Comparison of ENCODE assay signal across 8 cellular contexts in the genomic region with DNA sequence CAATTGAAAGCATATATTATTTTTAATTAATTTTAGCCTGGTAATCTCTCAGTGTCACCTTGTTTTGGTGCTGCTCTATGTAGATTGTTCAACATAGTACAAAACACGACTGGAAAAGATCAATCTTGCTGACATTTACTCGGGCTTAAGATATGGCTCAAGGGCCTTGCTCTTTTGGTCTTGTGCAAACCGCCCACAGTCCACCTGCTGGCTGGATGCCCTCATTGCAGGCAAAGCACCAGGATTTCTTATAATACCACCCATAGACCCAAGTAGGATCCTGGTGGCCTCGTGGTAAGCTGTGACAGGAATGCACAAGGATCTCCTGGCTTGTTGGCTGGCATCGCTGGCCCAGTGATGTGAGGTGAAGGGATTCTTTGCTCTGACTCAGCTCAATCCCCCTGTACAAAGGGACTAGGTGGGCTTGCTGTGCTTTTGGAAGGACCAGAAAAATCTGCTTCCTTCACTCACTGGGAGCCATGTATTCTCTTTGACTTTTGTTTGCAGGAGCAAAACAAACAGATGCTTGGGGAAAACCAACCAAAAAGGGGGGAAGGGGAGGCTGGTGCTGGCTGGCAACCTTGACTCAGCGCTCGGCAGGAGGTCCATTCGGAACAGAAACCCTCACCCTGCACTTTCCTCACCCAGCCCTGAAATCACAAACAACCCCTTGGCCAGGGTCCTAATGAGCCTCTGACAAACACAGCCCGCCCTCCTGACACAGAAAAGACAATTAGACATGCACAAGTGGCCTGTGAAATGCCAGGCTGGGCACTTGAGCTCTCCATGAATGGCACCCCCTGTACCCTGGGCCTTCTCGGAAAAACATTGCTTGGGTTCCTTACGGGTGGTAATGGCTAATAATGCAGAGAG. TPM values are rescaled to one million over a fixed set of nuclear protein-coding genes. Genes with fewer than 3 reads are reported as not detected.
A peak's percentile ranks its signal among the peaks of the same experiment; 100 is the strongest.
DNase-seq lines count a peak whose midpoint lies in the region; FAIRE-seq and TF ChIP-seq lines count a peak whose summit lies in the region.

No MANE protein-coding gene starts in this region.

- no peak overlapping the region for H2BK5ac ChIP-seq in trophoblast cell (ENCODE audit: low read depth, low read length, poor library complexity)

- H3K14ac ChIP-seq in trophoblast cell (ENCODE audit: low read length): no peak overlapping the region

- H3K27ac Mint-ChIP-seq in Caco-2 (ENCODE audit: unreplicated experiment): no peak overlapping the region
- no peak overlapping the region for H3K27ac Mint-ChIP-seq in activated T-cell treated with anti-CD3 and anti-CD28 coated beads, Interleukin-2, amount 50 U/mL, for 24 hours

- H4K20me1 ChIP-seq in Karpas-422 (ENCODE audit: insufficient read depth, low read depth, low read length) (no peaks in the 10 kb centered on the region), PC-9 (ENCODE audit: insufficient read depth) (no peaks in the 10 kb centered on the region)

- POLR2A ChIA-PET in Caco-2 (lab: Charles Lee) (no interaction called here), PC-9 (lab: Charles Lee; ENCODE audit: unreplicated experiment) (no interaction called here)

- whole genome bisulfite sequencing in trophoblast cell (ENCODE audit: extremely low coverage, insufficient coverage, insufficient read length): no CpG with 5 or more reads among the region's 11 CpGs

- CTCF ChIA-PET in Caco-2 (lab: Charles Lee) (interaction anchor here (0.6 to 0.8 kb wide), 2 partner anchors 52 to 233 kb away, joined by 3 read pairs; no protein-coding TSS in a partner anchor), PC-9 (lab: Charles Lee) (no interaction called here)

- H3K9ac ChIP-seq in Karpas-422 (ENCODE audit: low read length): no peak overlapping the region
- H3K9ac ChIP-seq in trophoblast cell (ENCODE audit: low read length): no peak overlapping the region

- DNase-seq in Caco-2: peak; percentile 80 to 83
- peak; percentile 88 for DNase-seq in Karpas-422
- DNase-seq in PC-9: peak in 1 of 2 experiments; percentile 21
- DNase-seq in activated T-cell treated with anti-CD3 and anti-CD28 coated beads, Interleukin-2, amount 50 U/mL, for 24 hours: peak; percentile 83
- DNase-seq in fibroblast of villous mesenchyme (ENCODE audit: low read depth): peak; percentile 56
- peak; percentile 33 to 80 for DNase-seq in trophoblast cell
- no peak for DNase-seq in vagina (ENCODE audit: extremely low spot score in 2 of 2)
- DNase-seq in D721Med (ENCODE audit: insufficient read length, low spot score): no peak

- no peaks in the 10 kb centered on the region for H3K79me2 ChIP-seq in Karpas-422 (ENCODE audit: low read length)
- no peaks in the 10 kb centered on the region for H3K79me2 ChIP-seq in PC-9 (ENCODE audit: low read depth)
- no peaks in the 10 kb centered on the region for H3K79me2 ChIP-seq in trophoblast cell (ENCODE audit: control insufficient read depth, insufficient read depth, low read length, poor library complexity)

- no peak overlapping the region for H2BK12ac ChIP-seq in trophoblast cell (ENCODE audit: low read length)

- no peaks in the 10 kb centered on the region for H3K9me3 Mint-ChIP-seq in Caco-2 (ENCODE audit: unreplicated experiment)
- no peaks in the 10 kb centered on the region for H3K9me3 Mint-ChIP-seq in activated T-cell treated with anti-CD3 and anti-CD28 coated beads, Interleukin-2, amount 50 U/mL, for 24 hours

- H4K91ac ChIP-seq in trophoblast cell (ENCODE audit: low read depth, low read length): no peak overlapping the region

- no peaks in the 10 kb centered on the region for H3K27me3 Mint-ChIP-seq in Caco-2 (ENCODE audit: insufficient read depth, unreplicated experiment)
- no peaks in the 10 kb centered on the region for H3K27me3 Mint-ChIP-seq in activated T-cell treated with anti-CD3 and anti-CD28 coated beads, Interleukin-2, amount 50 U/mL, for 24 hours

- H3F3A ChIP-seq in PC-9 (ENCODE audit: insufficient read depth, low read depth): peaks cover 20% of the 10 kb centered on the region

- no peaks in the 10 kb centered on the region for H3K9me2 ChIP-seq in Karpas-422 (replicated peaks; ENCODE audit: insufficient read depth, low read length)
- H3K9me2 ChIP-seq in PC-9 (ENCODE audit: insufficient read depth): no peaks in the 10 kb centered on the region

- H3K79me1 ChIP-seq in trophoblast cell (ENCODE audit: low read length): no peaks in the 10 kb centered on the region

- BruUV-seq in Caco-2 (replicated peaks; lab: Mats Ljungman, UMichigan): no TSS peak
- BruUV-seq in PC-9 (replicated peaks; lab: Mats Ljungman, UMichigan): no TSS peak

- no peak overlapping the region for H4K8ac ChIP-seq in trophoblast cell (ENCODE audit: low read depth, low read length)

- intact Hi-C loops in Caco-2 (cut with micrococcal nuclease; ENCODE audit: unreplicated experiment): loop anchor here (1.0 kb wide), 1 partner anchor 84 kb away; no protein-coding TSS in a partner anchor
- intact Hi-C loops in PC-9 (cut with micrococcal nuclease; ENCODE audit: unreplicated experiment): no loop called here
- intact Hi-C loops in vagina (cut with DNase I): no loop called here

- H3K4me1 Mint-ChIP-seq in Caco-2 (ENCODE audit: low read depth, unreplicated experiment): peaks cover 26% of the 10 kb centered on the region
- H3K4me1 Mint-ChIP-seq in activated T-cell treated with anti-CD3 and anti-CD28 coated beads, Interleukin-2, amount 50 U/mL, for 24 hours (ENCODE audit: low read depth): peaks cover 4% of the 10 kb centered on the region

- H3K4me3 Mint-ChIP-seq in Caco-2 (ENCODE audit: unreplicated experiment): no peak overlapping the region
- no peak overlapping the region for H3K4me3 Mint-ChIP-seq in activated T-cell treated with anti-CD3 and anti-CD28 coated beads, Interleukin-2, amount 50 U/mL, for 24 hours

- H4K12ac ChIP-seq in trophoblast cell (ENCODE audit: low read depth, low read length): no peak overlapping the region

- no peak overlapping the region for H3K4ac ChIP-seq in trophoblast cell (ENCODE audit: low read depth, low read length)

- H3K4me1 ChIP-seq in Caco-2 (peaks cover 57% of the 10 kb centered on the region), Karpas-422 (ENCODE audit: low read length) (no peaks in the 10 kb centered on the region), PC-9 (replicated peaks; ENCODE audit: insufficient read depth) (peaks cover 22% of the 10 kb centered on the region), trophoblast cell (ENCODE audit: control insufficient read depth in 1 of 2, insufficient read depth in 2 of 2, low read length in 2 of 2) (peaks cover 0 to 5% of the 10 kb centered on the region in 2 experiments), vagina (peaks cover 3% of the 10 kb centered on the region)

- H3K9me3 ChIP-seq in Caco-2 (no peaks in the 10 kb centered on the region), Karpas-422 (ENCODE audit: low read length) (no peaks in the 10 kb centered on the region), PC-9 (ENCODE audit: insufficient read depth, low read depth) (no peaks in the 10 kb centered on the region), trophoblast cell (ENCODE audit: insufficient read depth, low read depth, low read length) (peaks cover 4% of the 10 kb centered on the region), vagina (no peaks in the 10 kb centered on the region)

- no peaks in the 10 kb centered on the region for H3K27me3 ChIP-seq in Caco-2 (replicated peaks; ENCODE audit: control insufficient read depth, insufficient read depth, low read length)
- H3K27me3 ChIP-seq in Karpas-422 (ENCODE audit: low read length): no peaks in the 10 kb centered on the region
- H3K27me3 ChIP-seq in PC-9 (ENCODE audit: insufficient read depth, low read depth): peaks cover 20% of the 10 kb centered on the region; the same call in 1 of the 2 replicates
- no peaks in the 10 kb centered on the region for H3K27me3 ChIP-seq in trophoblast cell (ENCODE audit: insufficient read depth, low read length)
- H3K27me3 ChIP-seq in vagina: no peaks in the 10 kb centered on the region

- H3K4me3 ChIP-seq in Caco-2 (ENCODE audit: low read depth, low read length) (no peak overlapping the region), Karpas-422 (ENCODE audit: low read length) (no peak overlapping the region), PC-9 (no peak overlapping the region), fibroblast of villous mesenchyme (ENCODE audit: low read depth, low read length) (no peak overlapping the region), trophoblast cell (ENCODE audit: low read depth, low read length) (no peak overlapping the region), vagina (no peak overlapping the region)

- no peak for TF ChIP-seq POLR2A in vagina (IDR thresholded peaks at IDR 0.05)

- H3K27ac ChIP-seq in Karpas-422 (ENCODE audit: low read length) (no peak overlapping the region), PC-9 (no peak overlapping the region), trophoblast cell (ENCODE audit: low read depth, low read length) (no peak overlapping the region), vagina (peak overlapping the region; percentile 31)

- no peak overlapping the region for H2AFZ ChIP-seq in Karpas-422 (ENCODE audit: low read length)
- no peak overlapping the region for H2AFZ ChIP-seq in PC-9
- H2AFZ ChIP-seq in trophoblast cell (ENCODE audit: insufficient read depth, low read length, poor library complexity): no peak overlapping the region

- H3K18ac ChIP-seq in trophoblast cell (ENCODE audit: low read length): no peak overlapping the region

- no peak overlapping the region for H3K23ac ChIP-seq in trophoblast cell (ENCODE audit: low read length)

- no peak overlapping the region for H2AK5ac ChIP-seq in trophoblast cell (ENCODE audit: low read length)

- H2BK120ac ChIP-seq in trophoblast cell (ENCODE audit: insufficient read depth, low read length, poor library complexity): no peak overlapping the region

- H3K36me3 ChIP-seq in Caco-2 (ENCODE audit: control insufficient read depth, insufficient read depth, low read length) (no peaks in the 10 kb centered on the region), Karpas-422 (ENCODE audit: insufficient read depth, low read length) (no peaks in the 10 kb centered on the region), PC-9 (ENCODE audit: low read depth) (no peaks in the 10 kb centered on the region), trophoblast cell (ENCODE audit: control insufficient read depth in 1 of 2, insufficient read depth in 2 of 2, low read length in 2 of 2) (no peaks in the 10 kb centered on the region), vagina (no peaks in the 10 kb centered on the region)

- FAIRE-seq in D721Med (lab: Jason Lieb, UNC): no peak

- H3K36me3 Mint-ChIP-seq in Caco-2 (ENCODE audit: insufficient read depth, unreplicated experiment): no peaks in the 10 kb centered on the region
- H3K36me3 Mint-ChIP-seq in activated T-cell treated with anti-CD3 and anti-CD28 coated beads, Interleukin-2, amount 50 U/mL, for 24 hours (ENCODE audit: low read depth): no peaks in the 10 kb centered on the region

- H3K4me2 ChIP-seq in Karpas-422 (ENCODE audit: low read depth, low read length, poor library complexity, severe bottlenecking) (no peak overlapping the region), PC-9 (no peak overlapping the region), trophoblast cell (ENCODE audit: low read length) (no peak overlapping the region)

- TF ChIP-seq CTCF in Caco-2 (IDR thresholded peaks at IDR 0.05; ENCODE audit: insufficient read depth in 1 of 2, low read depth in 1 of 2, low read length in 1 of 2, severe bottlenecking in 1 of 2, unreplicated experiment in 1 of 2) (peak; percentile 67 to 74), PC-9 (conservative IDR thresholded peaks at IDR 0.05) (peak; percentile 81), fibroblast of villous mesenchyme (IDR thresholded peaks at IDR 0.05; ENCODE audit: insufficient read depth, low read depth, low read length) (peak; percentile 60), vagina (IDR thresholded peaks at IDR 0.05) (peak in 2 of 3 experiments; percentile 12 to 22), D721Med (IDR thresholded peaks at IDR 0.05; ENCODE audit: insufficient read depth, missing control alignments) (no peak)

RNA-seq across cellular contexts. Expression of a gene that starts 36.6 kb away (rescaled TPM):
- total RNA-seq in Caco-2 (2022): 24.9 and 26.6 TPM in 2 replicates
- 8.8 and 17.6 TPM in 2 replicates for total RNA-seq in Karpas-422 (2014; rRNA removed; shearing (Covaris generic); ENCODE audit: low replicate concordance)
- 14.6 and 15.8 TPM in 2 replicates for total RNA-seq in PC-9 (2021)
- 11.2 and 12.2 TPM in 2 replicates for total RNA-seq in fibroblast of villous mesenchyme
- polyA plus RNA-seq in trophoblast cell (2013): 10.0 and 10.1 TPM in 2 replicates
- 18.9 TPM for total RNA-seq in vagina

RNA-seq across cellular contexts. Expression of a gene that starts 56.0 kb away (rescaled TPM):
- total RNA-seq in Caco-2 (2022): 11.0 and 14.8 TPM in 2 replicates
- not detected in 2 replicates for total RNA-seq in Karpas-422 (2014; rRNA removed; shearing (Covaris generic); ENCODE audit: low replicate concordance)
- total RNA-seq in PC-9 (2021): 1.0 and 1.2 TPM in 2 replicates
- 0.64 and 0.86 TPM in 2 replicates for total RNA-seq in fibroblast of villous mesenchyme
- polyA plus RNA-seq in trophoblast cell (2013): 0.49 and 0.68 TPM in 2 replicates
- 227 TPM for total RNA-seq in vagina

Comparison
In these comparisons a context has a peak if more than half of its experiments do, and no peak if none do; other contexts are left out.
1. DNase-seq: peak in Caco-2 (2 of 2), Karpas-422 (single experiment), activated T-cell treated with anti-CD3 and anti-CD28 coated beads, Interleukin-2, amount 50 U/mL, for 24 hours (single experiment), fibroblast of villous mesenchyme (single experiment) and trophoblast cell (2 of 2); none in vagina (0 of 2) and D721Med (single experiment).
2. RNA of a gene that starts 56.0 kb away (total RNA-seq): 227 TPM in vagina (single experiment); 11.0 to 14.8 TPM in Caco-2, 1.0 to 1.2 TPM in PC-9, 0.64 to 0.86 TPM in fibroblast of villous mesenchyme and not detected in Karpas-422; every median in the first group is over 10 times any median in the second.